7 cellular contexts compared by ENCODE assay signal in the genomic region with DNA sequence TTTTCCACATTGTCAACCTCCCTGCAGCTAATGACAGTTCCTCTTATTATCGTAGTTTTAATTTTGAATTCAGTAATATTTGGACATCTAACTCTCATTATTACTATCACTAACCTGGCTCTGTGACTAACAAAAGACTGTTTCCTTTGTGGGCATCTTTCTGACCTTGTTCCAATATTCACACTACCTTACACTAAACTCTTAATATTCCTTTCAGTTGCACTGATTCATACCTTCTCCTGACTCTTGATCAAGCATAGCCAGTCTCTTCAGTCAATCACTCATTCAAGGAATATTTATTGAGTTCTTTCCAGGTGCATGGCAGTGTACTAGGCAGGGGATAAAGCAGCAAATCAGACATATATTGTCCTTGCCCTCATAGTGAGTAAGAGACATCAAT.
"Had no signal": no experiment of that assay in that cellular context is flagged by ENCODE, and none has a peak within 500 bp of the region (broad histone marks: within the 10 kb centered on the region; RNA-seq: fewer than 3 reads in every experiment).

No MANE protein-coding gene starts in this region.

- H3K4me2 ChIP-seq: GM23338 had no signal

- ATAC-seq: GM23338 had no signal

- H3K4me3 Mint-ChIP-seq: GM23338, H9 had no signal

- H3K9me3 Mint-ChIP-seq: GM23338, H9 had no signal

- DNase-seq: H9, HCEC 1CT, IMR-90 had no signal

- H3K4me3 ChIP-seq: GM23338 had no signal

- FAIRE-seq: H1, H54, HTR-8/SVneo had no signal

- H3K27ac Mint-ChIP-seq: GM23338, H9 had no signal

- H2AFZ ChIP-seq: GM23338 had no signal
